Comparison of ENCODE assay signal across 11 cellular contexts in the genomic region with DNA sequence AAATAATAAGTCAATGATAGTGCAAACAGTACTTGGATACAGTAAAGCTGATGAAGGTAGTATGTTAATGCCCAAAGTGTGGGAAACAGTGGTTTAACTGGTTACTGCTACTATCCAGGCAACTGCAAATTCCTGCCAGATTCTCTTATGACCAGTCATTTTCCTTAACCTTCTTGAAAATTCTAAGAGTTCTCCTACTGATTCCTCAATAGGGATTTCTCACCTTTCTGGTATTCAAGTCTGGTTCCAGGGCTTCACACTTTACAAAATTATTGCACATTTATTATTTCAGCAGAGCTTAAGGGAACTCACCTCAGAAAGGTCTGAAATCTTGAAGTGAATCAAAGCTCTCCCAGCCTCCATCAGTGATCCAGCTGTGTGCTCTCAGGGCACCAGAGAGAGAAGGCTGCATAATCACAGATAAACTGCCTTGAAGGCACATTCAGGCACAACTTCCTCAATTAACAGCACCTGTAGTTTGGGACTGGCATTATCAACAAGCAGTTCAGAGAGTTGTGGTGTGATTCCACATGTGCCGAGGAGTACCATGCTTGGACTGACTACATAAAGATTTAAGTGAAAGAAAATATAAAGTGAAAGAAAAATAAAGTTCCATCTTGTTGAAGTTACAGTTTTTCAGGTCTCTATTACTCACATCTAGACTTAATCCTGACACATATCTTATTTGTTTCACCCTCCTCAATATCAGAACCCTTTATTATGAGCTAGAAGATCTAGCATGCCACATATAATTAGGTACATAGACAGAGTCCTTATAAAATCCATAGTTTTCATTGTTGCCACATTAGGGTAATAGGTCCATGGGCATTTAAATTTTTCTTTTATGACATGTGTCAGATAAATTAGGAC. TPM values are rescaled to one million over a fixed set of nuclear protein-coding genes. Genes with fewer than 3 reads are reported as not detected.
DNase-seq lines count a peak whose midpoint lies in the region; ATAC-seq, FAIRE-seq and TF ChIP-seq lines count a peak whose summit lies in the region.
"Had no signal": no experiment of that assay in that cellular context is flagged by ENCODE, and none has a peak within 500 bp of the region (broad histone marks: within the 10 kb centered on the region; RNA-seq: fewer than 3 reads in every experiment).

No MANE protein-coding gene starts in this region.

- H2AK5ac ChIP-seq in neuronal stem cell (ENCODE audit: low read depth, low read length): no peak overlapping the region

- no peaks in the 10 kb centered on the region for H3K36me3 Mint-ChIP-seq in nephron progenitor cell (ENCODE audit: low read depth)

- H2BK5ac ChIP-seq in neuronal stem cell (ENCODE audit: low read length): no peak overlapping the region

- no peak overlapping the region for H3K4me3 Mint-ChIP-seq in nephron progenitor cell

- H4K20me1 ChIP-seq in Loucy (ENCODE audit: insufficient read depth, low read length, poor library complexity, severe bottlenecking): no peaks in the 10 kb centered on the region
- H4K20me1 ChIP-seq in K562 (replicated peaks; ENCODE audit: control insufficient read depth, insufficient read depth, low read length): no peaks in the 10 kb centered on the region

- TF ChIP-seq RAD21 in K562 (CRISPR knock-in tag; conservative IDR thresholded peaks at IDR 0.05 in 1 of 2, IDR thresholded peaks at IDR 0.05 in 1 of 2): no peak

- H3K9me3 ChIP-seq in Loucy (ENCODE audit: insufficient read depth, low read depth, low read length) (no peaks in the 10 kb centered on the region), K562 (replicated peaks; ENCODE audit: control insufficient read depth, insufficient read depth, low read depth, low read length) (no peaks in the 10 kb centered on the region), neuronal stem cell (replicated peaks in 1 of 2; ENCODE audit: control insufficient read depth in 2 of 2, insufficient read depth in 1 of 2, low read depth in 1 of 2, low read length in 2 of 2) (no peaks in the 10 kb centered on the region)
- H3K9me3 ChIP-seq: breast epithelium, spleen had no signal

- no peak overlapping the region for H4K91ac ChIP-seq in neuronal stem cell (ENCODE audit: low read depth, low read length, poor library complexity)

- H3K14ac ChIP-seq in neuronal stem cell (ENCODE audit: low read length): no peak overlapping the region

- H3K4me3 ChIP-seq in Loucy (ENCODE audit: low read length, poor library complexity, severe bottlenecking): no peak overlapping the region
- no peak overlapping the region for H3K4me3 ChIP-seq in K562
- no peak overlapping the region for H3K4me3 ChIP-seq in neuronal stem cell (ENCODE audit: low read length in 2 of 2)
- H3K4me3 ChIP-seq: breast epithelium, spleen had no signal

- peaks cover 10% of the 10 kb centered on the region for H3K4me1 Mint-ChIP-seq in nephron progenitor cell

- no TSS peak for BruUV-seq in K562 (replicated peaks; lab: Mats Ljungman, UMichigan)

- H2AFZ ChIP-seq in Loucy (ENCODE audit: low read length): peak overlapping the region; percentile 18
- no peak overlapping the region; the same call in 1 of the 2 replicates for H2AFZ ChIP-seq in K562 (ENCODE audit: low read depth, low read length)
- peak overlapping the region; percentile 14 for H2AFZ ChIP-seq in neuronal stem cell (ENCODE audit: low read length)

- no peak overlapping the region for H3K4ac ChIP-seq in neuronal stem cell (ENCODE audit: low read length)

- H3K27ac ChIP-seq in K562 (ENCODE audit: extremely low read depth, low read depth, low read length) (no peak overlapping the region), neuronal stem cell (replicated peaks; ENCODE audit: low read length) (no peak overlapping the region)
- H3K27ac ChIP-seq: breast epithelium, HL-60, spleen had no signal

- TF ChIP-seq CTCF in Loucy (conservative IDR thresholded peaks at IDR 0.05; ENCODE audit: low read length): no peak
- TF ChIP-seq CTCF in K562 (IDR thresholded peaks at IDR 0.05 in 2 of 3, conservative IDR thresholded peaks at IDR 0.05 in 1 of 3; ENCODE audit: insufficient read depth in 2 of 3, low read depth in 1 of 3, low read length in 3 of 3): no peak
- TF ChIP-seq CTCF in nephron progenitor cell (IDR thresholded peaks at IDR 0.05): no peak

- H3K18ac ChIP-seq in neuronal stem cell (ENCODE audit: low read length): no peak overlapping the region

- H3K9me1 ChIP-seq in K562 (ENCODE audit: control insufficient read depth, insufficient read depth, low read length): no peaks in the 10 kb centered on the region

- POLR2A ChIA-PET in K562 (lab: Yijun Ruan, JAX): interaction anchor here (0.8 to 2.2 kb wide), 5 partner anchors 9 to 80 kb away, joined by 3 to 10 read pairs (median 3); no protein-coding TSS in a partner anchor

- H3K4me1 ChIP-seq in Loucy (ENCODE audit: insufficient read depth, low read length, poor library complexity, severe bottlenecking): peaks cover 10% of the 10 kb centered on the region
- peaks cover 0 to 3% of the 10 kb centered on the region in 2 experiments; a peak in 2 of 5 replicates for H3K4me1 ChIP-seq in K562 (replicated peaks in 1 of 2; ENCODE audit: control insufficient read depth in 2 of 2, insufficient read depth in 2 of 2, low read length in 2 of 2)
- H3K4me1 ChIP-seq in neuronal stem cell (ENCODE audit: control insufficient read depth in 2 of 2, insufficient read depth in 1 of 2, low read depth in 1 of 2, low read length in 2 of 2): peaks cover 1 to 6% of the 10 kb centered on the region in 2 donors
- H3K4me1 ChIP-seq: breast epithelium had no signal

- H3K27me3 Mint-ChIP-seq in nephron progenitor cell (ENCODE audit: low read depth, poor library complexity): peaks cover 3% of the 10 kb centered on the region

- FAIRE-seq in K562 (lab: Jason Lieb, UNC): no peak

- H3K79me2 ChIP-seq in Loucy (ENCODE audit: insufficient read depth, low read length): no peaks in the 10 kb centered on the region
- H3K79me2 ChIP-seq in K562 (ENCODE audit: control insufficient read depth, insufficient read depth, low read length): no peaks in the 10 kb centered on the region

- no peaks in the 10 kb centered on the region for H3K9me3 Mint-ChIP-seq in nephron progenitor cell

- no peak overlapping the region for H2BK12ac ChIP-seq in neuronal stem cell (ENCODE audit: low read length)

- no peak overlapping the region for H3K4me2 ChIP-seq in Loucy (ENCODE audit: low read depth, low read length, poor library complexity, severe bottlenecking)
- no peak overlapping the region for H3K4me2 ChIP-seq in K562 (ENCODE audit: insufficient read depth, low read length)
- no peak overlapping the region for H3K4me2 ChIP-seq in neuronal stem cell (ENCODE audit: insufficient read depth, low read length, poor library complexity, severe bottlenecking)

- H3F3A ChIP-seq in Loucy (ENCODE audit: low read depth): no peaks in the 10 kb centered on the region

- H3K27me3 ChIP-seq in Loucy (ENCODE audit: insufficient read depth, low read length, poor library complexity, severe bottlenecking): no peaks in the 10 kb centered on the region
- no peaks in the 10 kb centered on the region for H3K27me3 ChIP-seq in K562 (ENCODE audit: control insufficient read depth in 2 of 2, insufficient read depth in 2 of 2, low read length in 2 of 2)
- no peaks in the 10 kb centered on the region for H3K27me3 ChIP-seq in neuronal stem cell (ENCODE audit: control insufficient read depth in 3 of 3, insufficient read depth in 3 of 3, low read depth in 1 of 3, low read length in 3 of 3)
- H3K27me3 ChIP-seq: breast epithelium, spleen had no signal

- H3K79me1 ChIP-seq in neuronal stem cell (ENCODE audit: low read depth, low read length): no peaks in the 10 kb centered on the region

- in situ Hi-C loops in K562 (cut with MboI): no loop called here

- H2BK15ac ChIP-seq in neuronal stem cell (ENCODE audit: low read length): no peak overlapping the region

- H3K9me2 ChIP-seq in Loucy (replicated peaks; ENCODE audit: low read depth, low read length): no peaks in the 10 kb centered on the region

- H3K36me3 ChIP-seq in Loucy (ENCODE audit: insufficient read depth, low read length) (no peaks in the 10 kb centered on the region), K562 (ENCODE audit: control insufficient read depth, insufficient read depth, low read length) (no peaks in the 10 kb centered on the region), neuronal stem cell (replicated peaks in 1 of 2; ENCODE audit: control insufficient read depth in 2 of 2, insufficient read depth in 2 of 2, low read length in 2 of 2) (no peaks in the 10 kb centered on the region)
- H3K36me3 ChIP-seq: breast epithelium, spleen had no signal

- TF ChIP-seq POLR2A in K562 (conservative IDR thresholded peaks at IDR 0.05): no peak

- no peak for TF ChIP-seq EP300 in K562 (IDR thresholded peaks at IDR 0.05; ENCODE audit: low read length)

- H4K8ac ChIP-seq in neuronal stem cell (ENCODE audit: low read depth, low read length): no peak overlapping the region

- no peak overlapping the region for H3K23ac ChIP-seq in neuronal stem cell (ENCODE audit: low read depth, low read length, poor library complexity)

- H3K27ac Mint-ChIP-seq in nephron progenitor cell: no peak overlapping the region

- ATAC-seq in GM18858 (IDR thresholded peaks at IDR 0.05; ENCODE audit: unreplicated experiment) (peak; percentile 49), K562 (peak; percentile 30; the same call in 2 of the 3 replicates), GM19455 (IDR thresholded peaks at IDR 0.05; ENCODE audit: unreplicated experiment) (no peak)

- no peak overlapping the region for H2BK120ac ChIP-seq in neuronal stem cell (ENCODE audit: low read depth, low read length)

- DNase-seq in K562 (ENCODE audit: extremely low read depth in 1 of 4, low spot score in 3 of 4): no peak
- no peak for DNase-seq in neuronal stem cell (ENCODE audit: low spot score)
- no peak for DNase-seq in nephron progenitor cell
- DNase-seq in 8988T: no peak
- no peak for DNase-seq in C1 segment of cervical spinal cord (lab: John Stamatoyannopoulos, UW)
- DNase-seq: spleen had no signal

- CTCF ChIA-PET in K562 (lab: Yijun Ruan, JAX; ENCODE audit: low intra/inter-chr PET ratio): no interaction called here

- 22% methylated on average over 1 of the region's 1 CpG for WGBS in K562 (ENCODE audit: insufficient coverage, low coverage, missing lambda C conversion rate)
- WGBS in neuronal stem cell (ENCODE audit: extremely low coverage in 2 of 2, insufficient read length in 2 of 2, insufficient replicate concordance in 1 of 2), 2 donors: no CpG with 5 or more reads among the region's 1 CpG

- no peak overlapping the region for H3K9ac ChIP-seq in Loucy (ENCODE audit: low read depth, low read length, poor library complexity, severe bottlenecking)
- no peak overlapping the region for H3K9ac ChIP-seq in K562 (ENCODE audit: insufficient read depth in 1 of 2, low read depth in 2 of 2, low read length in 2 of 2)
- H3K9ac ChIP-seq in neuronal stem cell (ENCODE audit: low read depth, low read length, poor library complexity): no peak overlapping the region

- intact Hi-C loops in K562 (cut with micrococcal nuclease): no loop called here

RNA-seq across cellular contexts. Expression of gene TIPARP, which starts 59.5 kb away (rescaled TPM):
- 28.7 and 54.2 TPM in 2 replicates for total RNA-seq in K562 (2011; cell fraction: chromatin; rRNA removed; ENCODE audit: low replicate concordance)
- 10.3 and 12.6 TPM in 2 replicates for total RNA-seq in K562 (2011; cell fraction: nucleolus; rRNA removed)
- 17.4 and 19.8 TPM in 2 replicates for total RNA-seq in K562 (2011; cell fraction: nucleoplasm; rRNA removed)
- total RNA-seq in K562 (2014; rRNA removed) (15.1 and 15.8 TPM in 2 replicates), K562 (2014; rRNA removed; fragmentation: Illumina TruSeq; extraction: Trizol) (23.6 and 27.5 TPM in 2 replicates), K562 (2015; rRNA removed; fragmentation: Illumina TruSeq; extraction: Trizol) (29.4 TPM in 2 replicates), K562 (2021) (14.6 and 16.1 TPM in 2 replicates)
- polyA plus RNA-seq in K562 (2011; rRNA removed) (11.9 and 12.2 TPM in 2 replicates), K562 (2014; fragmentation: Illumina TruSeq; extraction: Trizol) (18.3 and 20.4 TPM in 2 replicates), K562 (2014; fragmentation: Nextera tagmentation; extraction: Ambion mirVana) (1 to 10 TPM; 2.4 to 3.5 TPM), K562 (2014; rRNA removed) (8.3 and 9.8 TPM in 2 replicates)
- 3.2 and 4.4 TPM in 2 replicates for polyA plus RNA-seq in K562 (2011; cell fraction: cytosol; rRNA removed)
- polyA plus RNA-seq in K562 (2011; cell fraction: nucleus; rRNA removed): 9.7 and 13.4 TPM in 2 replicates
- polyA plus RNA-seq in K562 (2012): 15.9 and 21.4 TPM in 2 replicates
- 16.7 and 20.8 TPM in 2 replicates for polyA minus RNA-seq in K562 (2011; rRNA and poly(A)+ RNA removed)
- polyA minus RNA-seq in K562 (2011; cell fraction: cytosol; rRNA and poly(A)+ RNA removed): 9.1 and 11.1 TPM in 2 replicates
- 17.1 and 47.2 TPM in 2 replicates for polyA minus RNA-seq in K562 (2011; cell fraction: nucleus; rRNA and poly(A)+ RNA removed)
- 4.3 TPM for polyA plus RNA-seq in neuronal stem cell (2013, experiment 1 of 2)
- 4.8 TPM for polyA plus RNA-seq in neuronal stem cell (2013, experiment 2 of 2)

RNA-seq across cellular contexts. Expression of gene SSR3, which starts 60.0 kb away (rescaled TPM):
- total RNA-seq in K562 (2011; cell fraction: chromatin; rRNA removed; ENCODE audit: low replicate concordance): 161 and 194 TPM in 2 replicates
- 173 and 183 TPM in 2 replicates for total RNA-seq in K562 (2011; cell fraction: nucleolus; rRNA removed)
- 226 and 257 TPM in 2 replicates for total RNA-seq in K562 (2011; cell fraction: nucleoplasm; rRNA removed)
- total RNA-seq in K562 (2014; rRNA removed) (104 and 139 TPM in 2 replicates), K562 (2014; rRNA removed; fragmentation: Illumina TruSeq; extraction: Trizol) (330 and 368 TPM in 2 replicates), K562 (2015; rRNA removed; fragmentation: Illumina TruSeq; extraction: Trizol) (206 and 248 TPM in 2 replicates), K562 (2021) (243 and 257 TPM in 2 replicates)
- polyA plus RNA-seq in K562 (2011; rRNA removed) (354 and 388 TPM in 2 replicates), K562 (2014; fragmentation: Illumina TruSeq; extraction: Trizol) (246 and 307 TPM in 2 replicates), K562 (2014; fragmentation: Nextera tagmentation; extraction: Ambion mirVana) (100 to 1,000 TPM; 423 to 464 TPM), K562 (2014; rRNA removed) (154 and 214 TPM in 2 replicates)
- polyA plus RNA-seq in K562 (2011; cell fraction: cytosol; rRNA removed): 155 and 228 TPM in 2 replicates
- polyA plus RNA-seq in K562 (2011; cell fraction: nucleus; rRNA removed): 70.9 and 103 TPM in 2 replicates
- 284 and 396 TPM in 2 replicates for polyA plus RNA-seq in K562 (2012)
- 571 and 620 TPM in 2 replicates for polyA minus RNA-seq in K562 (2011; rRNA and poly(A)+ RNA removed)
- polyA minus RNA-seq in K562 (2011; cell fraction: cytosol; rRNA and poly(A)+ RNA removed): 141 and 146 TPM in 2 replicates
- polyA minus RNA-seq in K562 (2011; cell fraction: nucleus; rRNA and poly(A)+ RNA removed): 74.0 and 143 TPM in 2 replicates
- polyA plus RNA-seq in neuronal stem cell (2013, experiment 1 of 2): 95.6 TPM
- polyA plus RNA-seq in neuronal stem cell (2013, experiment 2 of 2): 92.3 TPM
